ENCODE assay signal across 26 cellular contexts in the genomic region with DNA sequence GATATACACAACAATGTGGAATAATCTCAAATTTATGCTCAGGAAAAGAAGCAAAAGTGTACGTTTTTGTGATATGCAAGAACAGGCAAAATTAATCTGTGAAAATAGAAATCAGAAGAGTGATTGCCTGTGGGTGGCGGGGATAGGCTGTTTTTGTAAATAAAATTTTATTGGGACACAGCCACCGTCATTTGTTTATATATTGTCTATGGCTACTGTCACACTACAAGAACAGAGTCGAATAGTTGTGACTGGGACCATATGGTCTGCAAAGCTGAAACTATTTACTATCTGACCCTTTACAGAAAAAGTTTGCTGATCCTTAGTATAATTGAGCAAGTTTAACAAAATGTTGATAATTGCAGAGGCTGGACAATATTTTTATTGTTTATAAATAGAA.
"Had no signal": no experiment of that assay in that cellular context is flagged by ENCODE, and none has a peak within 500 bp of the region (broad histone marks: within the 10 kb centered on the region; RNA-seq: fewer than 3 reads in every experiment).

No MANE protein-coding gene starts in this region.

- H3K27me3 ChIP-seq: stomach, suprapubic skin, testis, thyroid gland, tibial artery, tibial nerve, transverse colon, upper lobe of left lung, upper lobe of right lung, uterus, vagina had no signal

- DNase-seq: stimulated activated CD4-positive, alpha-beta T cell treated with anti-CD3 and anti-CD28 coated beads, Interleukin-2, amount 100 ng/mL, for 48 hours; stimulated activated CD4-positive, alpha-beta T cell treated with anti-CD3 and anti-CD28 coated beads, Interleukin-4, amount 100 ng/mL, for 1 hour; stimulated activated CD4-positive, alpha-beta T cell treated with anti-CD3 and anti-CD28 coated beads, Interleukin-4, amount 100 ng/mL, for 24 hours; stimulated activated CD4-positive, alpha-beta T cell treated with anti-CD3 and anti-CD28 coated beads, Interleukin-4, amount 100 ng/mL, for 4 hours; stimulated activated CD8-positive, alpha-beta memory T cell treated with anti-CD3 and anti-CD28 coated beads, Interleukin-4, amount 100 ng/mL, for 48 hours; stimulated activated naive B cell treated with anti-CD40 and anti-IgM and Interleukin-4, amounts not matched to agents 10 μg/mL and 1 μg/mL and 100 μg/mL, for 72 hours; stimulated activated naive CD4-positive, alpha-beta T cell; stimulated activated naive CD4-positive, alpha-beta T cell treated with Interleukin-2 at 50 U/mL for 16 hours; stimulated activated naive CD8-positive, alpha-beta T cell treated with anti-CD3 and anti-CD28 coated beads, Interleukin-15, amount 100 ng/mL, for 72 hours; stimulated activated naive CD8-positive, alpha-beta T cell treated with anti-CD3 and anti-CD28 coated beads, Interleukin-15, Interleukin-2, amounts not matched to agents 100 U/mL and 50 U/mL, for 24 hours; stomach; substantia nigra; testis; thyroid gland; tibial artery; transverse colon; trophoblast cell; upper lobe of left lung; upper lobe of right lung; uterus had no signal

- ATAC-seq: stimulated activated effector memory CD8-positive, alpha-beta T cell treated with anti-CD3 and anti-CD28 coated beads, Interleukin-12 subunit alpha, Interleukin-12 subunit beta, amount 100 ng/mL, for 72 hours; stimulated activated memory B cell treated with anti-CD40 and anti-IgM and Interleukin-4, amounts not matched to agents 10 μg/mL and 1 μg/mL and 100 μg/mL, for 72 hours; stimulated activated naive B cell treated with anti-CD40 and anti-IgM and Interleukin-4, amounts not matched to agents 10 μg/mL and 1 μg/mL and 100 μg/mL, for 72 hours; stimulated activated naive CD8-positive, alpha-beta T cell treated with anti-CD3 and anti-CD28 coated beads, Interleukin-15, amount 100 ng/mL, for 72 hours; stimulated activated naive CD8-positive, alpha-beta T cell treated with anti-CD3 and anti-CD28 coated beads, Interleukin-15, Interleukin-2, amounts not matched to agents 100 U/mL and 50 U/mL, for 24 hours; upper lobe of right lung had no signal

- H3K9me3 ChIP-seq: stomach, suprapubic skin, testis, thoracic aorta, thyroid gland, tibial artery, tibial nerve, transverse colon, upper lobe of left lung, upper lobe of right lung, uterus, vagina had no signal

- H3K4me1 ChIP-seq: suprapubic skin, testis, thyroid gland, transverse colon, upper lobe of left lung, upper lobe of right lung, uterus, vagina had no signal

- H3K36me3 ChIP-seq: stomach, suprapubic skin, thoracic aorta, thyroid gland, tibial artery, tibial nerve, transverse colon, upper lobe of left lung, upper lobe of right lung, uterus, vagina had no signal

- H3K27ac ChIP-seq: stomach, suprapubic skin, testis, thoracic aorta, thyroid gland, tibial artery, tibial nerve, transverse colon, upper lobe of left lung, upper lobe of right lung, uterus, vagina had no signal

- H3K4me3 ChIP-seq: stomach, suprapubic skin, testis, thoracic aorta, thyroid gland, tibial artery, tibial nerve, transverse colon, upper lobe of left lung, upper lobe of right lung, uterus, vagina had no signal
